In the genomic region with DNA sequence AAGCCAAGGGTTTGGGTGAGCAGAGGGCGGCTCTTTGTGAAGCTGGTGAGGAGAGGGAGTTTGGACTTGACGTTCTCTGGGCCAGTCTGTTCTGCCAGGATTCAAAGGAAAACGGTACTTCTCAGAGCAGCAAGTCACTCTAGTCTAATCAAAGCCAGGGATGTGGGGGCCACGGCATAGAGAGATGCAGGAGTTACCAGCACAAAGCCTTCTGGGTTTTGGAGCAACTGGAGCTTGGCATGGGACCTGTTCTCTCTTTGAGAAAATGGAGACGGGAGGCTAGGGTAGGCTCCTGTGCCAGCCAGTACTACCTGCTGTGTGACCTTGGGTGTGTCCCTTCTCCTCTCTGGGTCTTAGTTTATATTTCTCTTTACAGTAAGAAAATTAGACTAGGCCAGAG, we compare ENCODE assay signal across 11 cellular contexts. TPM values are rescaled to one million over a fixed set of nuclear protein-coding genes. Genes with fewer than 3 reads are reported as not detected.
DNase-seq lines count a peak whose midpoint lies in the region; ATAC-seq and TF ChIP-seq lines count a peak whose summit lies in the region.
"Had no signal": no experiment of that assay in that cellular context is flagged by ENCODE, and none has a peak within 500 bp of the region (broad histone marks: within the 10 kb centered on the region; RNA-seq: fewer than 3 reads in every experiment).

No MANE protein-coding gene starts in this region.

- peaks cover 59% of the 10 kb centered on the region for H3K79me2 ChIP-seq in MM.1S (ENCODE audit: low read length)

- no peak overlapping the region for H3K9ac ChIP-seq in MM.1S (ENCODE audit: low read length)

- peaks cover 29% of the 10 kb centered on the region for H3K36me3 Mint-ChIP-seq in CD4-positive, CD25-positive, alpha-beta regulatory T cell
- peaks cover 71% of the 10 kb centered on the region for H3K36me3 Mint-ChIP-seq in dendritic cell treated with granulocyte-macrophage colony-stimulating factor and Interleukin-4, amounts not matched to agents 40 ng/mL and 50 ng/mL, for 4 days (ENCODE audit: low read depth)
- peaks cover 28% of the 10 kb centered on the region for H3K36me3 Mint-ChIP-seq in neural crest cell (ENCODE audit: low read depth)

- no peaks in the 10 kb centered on the region for H4K20me1 ChIP-seq in MM.1S (ENCODE audit: insufficient read depth, low read length)

- no peak for DNase-seq in CD4-positive, CD25-positive, alpha-beta regulatory T cell
- no peak for DNase-seq in MM.1S
- DNase-seq in neural crest cell (ENCODE audit: low read depth, low spot score): no peak
- no peak for DNase-seq in prostate gland (ENCODE audit: low spot score)
- DNase-seq in hypothalamus (lab: John Stamatoyannopoulos, UW): no peak
- no peak for DNase-seq in activated CD8-positive, alpha-beta memory T cell treated with anti-CD3 and anti-CD28 coated beads, Interleukin-2, amount 50 U/mL, for 4 hours
- DNase-seq: cortex of kidney, NCI-H1930, nucleus accumbens had no signal

- peaks cover 48% of the 10 kb centered on the region for H3K4me1 ChIP-seq in CD4-positive, CD25-positive, alpha-beta regulatory T cell (ENCODE audit: control insufficient read depth, insufficient read depth, low read length, poor library complexity, severe bottlenecking)
- H3K4me1 ChIP-seq in MM.1S (ENCODE audit: low read length) (peaks cover 16% of the 10 kb centered on the region), prostate gland (replicated peaks) (no peaks in the 10 kb centered on the region)

- H3K4me2 ChIP-seq in MM.1S (ENCODE audit: low read depth, low read length): peak overlapping the region; percentile 93; the same call in 1 of the 2 replicates

- H3K9me2 ChIP-seq in MM.1S (replicated peaks; ENCODE audit: insufficient read depth, low read length): no peaks in the 10 kb centered on the region

- H3F3A ChIP-seq in MM.1S (ENCODE audit: insufficient read depth, low read length): peaks cover 14% of the 10 kb centered on the region

- no peak overlapping the region for H3K4me3 ChIP-seq in CD4-positive, CD25-positive, alpha-beta regulatory T cell (ENCODE audit: low read depth, low read length)
- H3K4me3 ChIP-seq in MM.1S (ENCODE audit: low read length) (no peak overlapping the region), prostate gland (no peak overlapping the region)

- TF ChIP-seq POLR2A in prostate gland (IDR thresholded peaks at IDR 0.05): no peak

- TF ChIP-seq CTCF in MM.1S (IDR thresholded peaks at IDR 0.05; ENCODE audit: low read length) (no peak), neural crest cell (conservative IDR thresholded peaks at IDR 0.05) (no peak), prostate gland (IDR thresholded peaks at IDR 0.05) (no peak)

- H3K27me3 Mint-ChIP-seq in CD4-positive, CD25-positive, alpha-beta regulatory T cell: no peaks in the 10 kb centered on the region
- H3K27me3 Mint-ChIP-seq in dendritic cell treated with granulocyte-macrophage colony-stimulating factor and Interleukin-4, amounts not matched to agents 40 ng/mL and 50 ng/mL, for 4 days: no peaks in the 10 kb centered on the region
- no peaks in the 10 kb centered on the region for H3K27me3 Mint-ChIP-seq in neural crest cell (ENCODE audit: low read depth)

- H3K9me3 ChIP-seq in CD4-positive, CD25-positive, alpha-beta regulatory T cell (ENCODE audit: control insufficient read depth in 2 of 2, low read length in 2 of 2): no peaks in the 10 kb centered on the region
- H3K9me3 ChIP-seq in MM.1S (replicated peaks; ENCODE audit: insufficient read depth, low read length) (no peaks in the 10 kb centered on the region), prostate gland (no peaks in the 10 kb centered on the region)

- H3K27ac Mint-ChIP-seq in CD4-positive, CD25-positive, alpha-beta regulatory T cell: peak overlapping the region; percentile 74 to 91 (median 90)
- H3K27ac Mint-ChIP-seq in dendritic cell treated with granulocyte-macrophage colony-stimulating factor and Interleukin-4, amounts not matched to agents 40 ng/mL and 50 ng/mL, for 4 days: peak overlapping the region; percentile 99
- H3K27ac Mint-ChIP-seq in neural crest cell (ENCODE audit: unreplicated experiment): no peak overlapping the region

- H2AFZ ChIP-seq in MM.1S (ENCODE audit: low read length): no peak overlapping the region

- peak overlapping the region; percentile 85 to 100 (median 92) for H3K4me3 Mint-ChIP-seq in CD4-positive, CD25-positive, alpha-beta regulatory T cell
- H3K4me3 Mint-ChIP-seq in dendritic cell treated with granulocyte-macrophage colony-stimulating factor and Interleukin-4, amounts not matched to agents 40 ng/mL and 50 ng/mL, for 4 days: peak overlapping the region; percentile 90
- H3K4me3 Mint-ChIP-seq in neural crest cell: peak overlapping the region; percentile 98

- H3K9me3 Mint-ChIP-seq in CD4-positive, CD25-positive, alpha-beta regulatory T cell: peaks cover 0 to 1% (median 0%) of the 10 kb centered on the region in 7 donors
- no peaks in the 10 kb centered on the region for H3K9me3 Mint-ChIP-seq in dendritic cell treated with granulocyte-macrophage colony-stimulating factor and Interleukin-4, amounts not matched to agents 40 ng/mL and 50 ng/mL, for 4 days
- no peaks in the 10 kb centered on the region for H3K9me3 Mint-ChIP-seq in neural crest cell

- peaks cover 17 to 65% (median 45%) of the 10 kb centered on the region in 4 donors for H3K4me1 Mint-ChIP-seq in CD4-positive, CD25-positive, alpha-beta regulatory T cell
- peaks cover 61% of the 10 kb centered on the region for H3K4me1 Mint-ChIP-seq in dendritic cell treated with granulocyte-macrophage colony-stimulating factor and Interleukin-4, amounts not matched to agents 40 ng/mL and 50 ng/mL, for 4 days (ENCODE audit: low read depth)
- peaks cover 48% of the 10 kb centered on the region for H3K4me1 Mint-ChIP-seq in neural crest cell

- no peaks in the 10 kb centered on the region for H3K27me3 ChIP-seq in CD4-positive, CD25-positive, alpha-beta regulatory T cell (ENCODE audit: control insufficient read depth, insufficient read depth, low read length)
- no peaks in the 10 kb centered on the region for H3K27me3 ChIP-seq in MM.1S (replicated peaks; ENCODE audit: insufficient read depth, low read length)
- H3K27me3 ChIP-seq in prostate gland (replicated peaks; ENCODE audit: insufficient read depth): no peaks in the 10 kb centered on the region

- H3K27ac ChIP-seq in CD4-positive, CD25-positive, alpha-beta regulatory T cell (ENCODE audit: insufficient read depth, low read length, poor library complexity, severe bottlenecking): peak overlapping the region; percentile 47
- H3K27ac ChIP-seq in MM.1S (ENCODE audit: low read length) (no peak overlapping the region), prostate gland (no peak overlapping the region)

- peaks cover 27% of the 10 kb centered on the region for H3K36me3 ChIP-seq in CD4-positive, CD25-positive, alpha-beta regulatory T cell (ENCODE audit: control insufficient read depth, insufficient read depth, low read length)
- H3K36me3 ChIP-seq in MM.1S (replicated peaks; ENCODE audit: insufficient read depth, low read length) (peaks cover 17% of the 10 kb centered on the region), prostate gland (no peaks in the 10 kb centered on the region)

- 63% methylated on average over 5 of the region's 5 CpGs for WGBS in prostate gland

- intact Hi-C loops in dendritic cell treated with granulocyte-macrophage colony-stimulating factor and Interleukin-4, amounts not matched to agents 40 ng/mL and 50 ng/mL, for 4 days (cut with micrococcal nuclease): loop anchor here (2.0 kb wide), 1 partner anchor 19 kb away; the partner anchor contains the start of gene CCDC28B
- intact Hi-C loops in prostate gland (cut with DNase I): loop anchor here (5.0 kb wide), 1 partner anchor 61 kb away; no protein-coding TSS in a partner anchor

- ATAC-seq in CD4-positive, CD25-positive, alpha-beta regulatory T cell (ENCODE audit: low read depth in 2 of 2): no peak
- ATAC-seq in GM21423 (IDR thresholded peaks at IDR 0.05; ENCODE audit: unreplicated experiment): no peak

RNA-seq across cellular contexts. Expression of gene TXLNA, which starts 2.1 kb away (rescaled TPM):
- total RNA-seq in CD4-positive, CD25-positive, alpha-beta regulatory T cell: 30.9 TPM
- 10 to 100 TPM; 22.4 to 30.0 (median 24.0) TPM for polyA plus RNA-seq in CD4-positive, CD25-positive, alpha-beta regulatory T cell
- total RNA-seq in neural crest cell (70.3 and 70.7 TPM in 2 replicates), prostate gland (10 to 100 TPM; 49.6 to 70.8 TPM)

RNA-seq across cellular contexts. Expression of gene CCDC28B, which starts 18.8 kb away (rescaled TPM):
- total RNA-seq in CD4-positive, CD25-positive, alpha-beta regulatory T cell: 10.3 TPM
- 10 to 100 TPM; 12.0 to 15.5 (median 14.1) TPM for polyA plus RNA-seq in CD4-positive, CD25-positive, alpha-beta regulatory T cell
- total RNA-seq in neural crest cell (16.7 and 21.2 TPM in 2 replicates), prostate gland (10 to 100 TPM in 1 of 2 donors, 1 to 10 TPM in 1; 2.9 to 85.5 TPM)

RNA-seq across cellular contexts. Expression of gene IQCC, which starts 23.9 kb away (rescaled TPM):
- 2.7 TPM for total RNA-seq in CD4-positive, CD25-positive, alpha-beta regulatory T cell
- 1 to 10 TPM in 3 of 4 donors, under 1 TPM in 1; 0.68 to 1.8 (median 1.5) TPM for polyA plus RNA-seq in CD4-positive, CD25-positive, alpha-beta regulatory T cell
- total RNA-seq in neural crest cell: 7.3 and 7.8 TPM in 2 replicates
- 1 to 10 TPM; 5.2 to 5.6 TPM for total RNA-seq in prostate gland

RNA-seq across cellular contexts. Expression of gene DCDC2B, which starts 27.3 kb away (rescaled TPM):
- not detected for total RNA-seq in CD4-positive, CD25-positive, alpha-beta regulatory T cell
- polyA plus RNA-seq in CD4-positive, CD25-positive, alpha-beta regulatory T cell: under 1 TPM in 1 of 4 donors, not detected in 3; 0.09 TPM
- total RNA-seq in neural crest cell (not detected in 2 replicates), prostate gland (not detected)

RNA-seq across cellular contexts. Expression of gene TMEM234, which starts 40.6 kb away (rescaled TPM):
- total RNA-seq in CD4-positive, CD25-positive, alpha-beta regulatory T cell: 14.2 TPM
- 1 to 10 TPM; 4.6 to 6.2 (median 5.5) TPM for polyA plus RNA-seq in CD4-positive, CD25-positive, alpha-beta regulatory T cell
- 21.3 and 22.5 TPM in 2 replicates for total RNA-seq in neural crest cell
- 10 to 100 TPM; 17.9 to 31.7 TPM for total RNA-seq in prostate gland
